In the genomic region with DNA sequence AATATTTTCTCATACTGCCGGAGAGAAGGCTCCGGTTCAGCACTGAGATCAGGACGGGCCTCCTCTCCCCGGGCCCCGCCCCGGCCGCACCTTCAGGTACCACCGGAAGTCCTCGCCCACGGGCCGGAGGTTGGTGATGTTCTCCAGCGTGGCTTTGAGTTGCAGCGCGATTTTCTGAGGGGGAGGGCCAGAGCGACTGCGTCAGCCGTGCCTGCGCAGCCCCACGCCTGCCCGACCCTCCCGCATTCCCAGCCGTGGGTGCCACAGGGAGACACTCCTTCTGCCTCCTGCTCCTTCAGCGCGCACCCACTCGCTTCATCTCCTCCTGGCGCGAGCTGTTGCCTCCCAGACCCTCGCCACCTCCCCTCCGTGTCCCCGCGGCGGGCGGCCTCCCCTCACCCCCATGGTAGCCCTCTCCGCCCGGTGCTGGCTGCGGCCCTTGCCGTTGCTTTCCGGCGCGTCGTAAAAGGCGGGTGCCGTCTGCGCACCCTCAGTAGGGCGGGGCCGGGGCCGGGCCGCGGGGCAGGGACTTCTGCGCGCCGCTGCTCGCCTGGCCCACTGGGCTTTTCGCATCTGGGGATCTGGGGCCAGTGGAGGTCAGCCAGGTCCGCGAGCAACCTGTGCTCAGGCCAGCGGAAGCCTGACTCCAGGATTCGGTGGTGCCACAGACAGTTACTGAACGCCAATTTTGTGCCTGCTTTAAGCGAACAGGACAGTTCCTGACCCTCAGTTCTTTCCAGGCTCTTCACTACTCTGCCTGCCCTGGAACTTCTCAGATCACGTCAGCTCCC, we compare ENCODE assay signal across 8 cellular contexts. TPM values are rescaled to one million over a fixed set of nuclear protein-coding genes. Genes with fewer than 3 reads are reported as not detected.
A peak's percentile ranks its signal among the peaks of the same experiment; 100 is the strongest.
DNase-seq lines count a peak whose midpoint lies in the region; ATAC-seq and TF ChIP-seq lines count a peak whose summit lies in the region.

Gene CZIB, minus strand, starts transcription at position 464 of the 791 bp plus-strand sequence. Its CDS starts 59 bp downstream, at position 405.

- no peaks in the 10 kb centered on the region for H3K27me3 ChIP-seq in BE2C

- CTCF ChIA-PET in activated CD4-positive, alpha-beta T cell treated with anti-CD3 and anti-CD28 coated beads, Interleukin-2, amount 10 ng/mL, durations not matched to agents 7 days and 5 days (lab: Charles Lee) = no interaction called here

- peak; percentile 93 for ATAC-seq in HG03460 (IDR thresholded peaks at IDR 0.05; ENCODE audit: unreplicated experiment)

- no peaks in the 10 kb centered on the region for H3K9me3 Mint-ChIP-seq in activated CD4-positive, alpha-beta T cell treated with anti-CD3 and anti-CD28 coated beads, Interleukin-2, amount 10 ng/mL, durations not matched to agents 7 days and 5 days

- TF ChIP-seq CTCF in BE2C (IDR thresholded peaks at IDR 0.05; ENCODE audit: low read depth, low read length) = no peak

- H3K4me3 ChIP-seq in BE2C (ENCODE audit: low read depth, low read length) = peak within 1 kb of the TSS; percentile 67

- peaks cover 27% of the 10 kb centered on the region for H3K4me1 Mint-ChIP-seq in activated CD4-positive, alpha-beta T cell treated with anti-CD3 and anti-CD28 coated beads, Interleukin-2, amount 10 ng/mL, durations not matched to agents 7 days and 5 days

- DNase-seq in BE2C = peak; percentile 91
- peak; percentile 87 for DNase-seq in GM19240 (ENCODE audit: insufficient read length, low spot score)
- peak; percentile 87 to 97 for DNase-seq in NCI-H526 (lab: John Stamatoyannopoulos, UW)
- DNase-seq in activated CD4-positive, alpha-beta T cell treated with anti-CD3 and anti-CD28 coated beads, Interleukin-2, amount 10 ng/mL, durations not matched to agents 7 days and 5 days = peak; percentile 95
- peak; percentile 68 for DNase-seq in cortex of kidney (lab: John Stamatoyannopoulos, UW)
- DNase-seq in left kidney (ENCODE audit: low read depth, low spot score) = peak; percentile 98
- DNase-seq in stimulated activated CD4-positive, alpha-beta T cell treated with anti-CD3 and anti-CD28 coated beads, Interleukin-2, amount 100 ng/mL, for 24 hours = peak; percentile 96 to 97

- peak within 1 kb of the TSS; percentile 88 for H3K4me3 Mint-ChIP-seq in activated CD4-positive, alpha-beta T cell treated with anti-CD3 and anti-CD28 coated beads, Interleukin-2, amount 10 ng/mL, durations not matched to agents 7 days and 5 days

- H3K36me3 ChIP-seq in BE2C = no peaks in the 10 kb centered on the region

- H3K4me1 ChIP-seq in BE2C = no peaks in the 10 kb centered on the region

- peaks cover 16% of the 10 kb centered on the region for H3K36me3 Mint-ChIP-seq in activated CD4-positive, alpha-beta T cell treated with anti-CD3 and anti-CD28 coated beads, Interleukin-2, amount 10 ng/mL, durations not matched to agents 7 days and 5 days (ENCODE audit: low read depth)

- H3K27ac Mint-ChIP-seq in activated CD4-positive, alpha-beta T cell treated with anti-CD3 and anti-CD28 coated beads, Interleukin-2, amount 10 ng/mL, durations not matched to agents 7 days and 5 days = peak within 1 kb of the TSS; percentile 96

- H3K27me3 Mint-ChIP-seq in activated CD4-positive, alpha-beta T cell treated with anti-CD3 and anti-CD28 coated beads, Interleukin-2, amount 10 ng/mL, durations not matched to agents 7 days and 5 days = no peaks in the 10 kb centered on the region

- no peaks in the 10 kb centered on the region for H3K9me3 ChIP-seq in BE2C

- POLR2A ChIA-PET in activated CD4-positive, alpha-beta T cell treated with anti-CD3 and anti-CD28 coated beads, Interleukin-2, amount 10 ng/mL, durations not matched to agents 7 days and 5 days (lab: Charles Lee) = no interaction called here

RNA-seq across cellular contexts. Expression of gene CZIB, which starts in this region (rescaled TPM):
- 66.7 TPM for polyA plus RNA-seq in BE2C (2012; ENCODE audit: insufficient read depth, insufficient read length, low read depth)
- 10 to 100 TPM; 51.0 to 54.0 TPM for total RNA-seq in activated CD4-positive, alpha-beta T cell treated with anti-CD3 and anti-CD28 coated beads, Interleukin-2, amount 10 ng/mL, durations not matched to agents 7 days and 5 days

Comparison
In these comparisons a context has a peak if more than half of its experiments do, and no peak if none do; other contexts are left out.
1. Peak in every context shown above with its lines: DNase-seq, ATAC-seq and H3K4me3 ChIP-seq.